In genomic region chr6:43301081-43301870, GRCh38 we compare ENCODE assay signal across 27 cellular contexts. TPM values are rescaled to one million over a fixed set of nuclear protein-coding genes. Genes with fewer than 3 reads are reported as not detected.
"Had no signal": no experiment of that assay in that cellular context is flagged by ENCODE, and none has a peak within 500 bp of the region (broad histone marks: within the 10 kb centered on the region; RNA-seq: fewer than 3 reads in every experiment).

No MANE protein-coding gene starts in this region.

- H3K4me1 ChIP-seq: adrenal gland, tibial artery had no signal

- ATAC-seq: activated CD8-positive, alpha-beta memory T cell treated with anti-CD3 and anti-CD28 coated beads, Interleukin-2, amount 10 ng/mL, durations not matched to agents 7 days and 5 days; activated CD8-positive, alpha-beta T cell treated with anti-CD3 and anti-CD28 coated beads for 36 hours; effector memory CD8-positive, alpha-beta T cell; naive thymus-derived CD8-positive, alpha-beta T cell; right cardiac atrium; stimulated activated naive CD8-positive, alpha-beta T cell treated with anti-CD3 and anti-CD28 coated beads, Interleukin-15, amount 100 ng/mL, for 72 hours had no signal

- H3K9me3 ChIP-seq: adrenal gland, esophagus muscularis mucosa, ovary, tibial artery had no signal

- H3K27ac Mint-ChIP-seq: activated CD8-positive, alpha-beta memory T cell treated with anti-CD3 and anti-CD28 coated beads, Interleukin-2, amount 10 ng/mL, durations not matched to agents 7 days and 5 days; activated CD8-positive, alpha-beta T cell treated with anti-CD3 and anti-CD28 coated beads for 36 hours; activated naive CD8-positive, alpha-beta T cell; activated T-helper 1 cell treated with anti-CD3 and anti-CD28 coated beads, Interleukin-12 subunit alpha, Interleukin-12 subunit beta, Interleukin-2, Interleukin-4 antibody, amounts not matched to agents 30 ng/mL and 10 ng/mL and 1 ng/mL, durations not matched to agents 14 hours and 24 hours and 36 hours; effector memory CD8-positive, alpha-beta T cell; mesothelial cell of epicardium; naive thymus-derived CD8-positive, alpha-beta T cell; stimulated activated naive CD8-positive, alpha-beta T cell treated with anti-CD3 and anti-CD28 coated beads, Interleukin-15, amount 100 ng/mL, for 72 hours had no signal

- H3K4me3 ChIP-seq: adrenal gland, esophagus muscularis mucosa, hepatocyte, lung, ovary, tibial artery had no signal

- H3K4me3 Mint-ChIP-seq: activated CD8-positive, alpha-beta memory T cell treated with anti-CD3 and anti-CD28 coated beads, Interleukin-2, amount 10 ng/mL, durations not matched to agents 7 days and 5 days; activated CD8-positive, alpha-beta T cell treated with anti-CD3 and anti-CD28 coated beads for 36 hours; activated naive CD8-positive, alpha-beta T cell; activated T-helper 1 cell treated with anti-CD3 and anti-CD28 coated beads, Interleukin-12 subunit alpha, Interleukin-12 subunit beta, Interleukin-2, Interleukin-4 antibody, amounts not matched to agents 30 ng/mL and 10 ng/mL and 1 ng/mL, durations not matched to agents 14 hours and 24 hours and 36 hours; effector memory CD8-positive, alpha-beta T cell; mesothelial cell of epicardium; naive thymus-derived CD8-positive, alpha-beta T cell; stimulated activated naive CD8-positive, alpha-beta T cell treated with anti-CD3 and anti-CD28 coated beads, Interleukin-15, amount 100 ng/mL, for 72 hours had no signal

- H3K36me3 Mint-ChIP-seq: activated CD8-positive, alpha-beta memory T cell treated with anti-CD3 and anti-CD28 coated beads, Interleukin-2, amount 10 ng/mL, durations not matched to agents 7 days and 5 days; activated naive CD8-positive, alpha-beta T cell; mesothelial cell of epicardium; naive thymus-derived CD8-positive, alpha-beta T cell had no signal

- H3K27ac ChIP-seq: adrenal gland, esophagus muscularis mucosa, hepatocyte, ovary, tibial artery had no signal

- H3K4me1 Mint-ChIP-seq: activated CD8-positive, alpha-beta memory T cell treated with anti-CD3 and anti-CD28 coated beads, Interleukin-2, amount 10 ng/mL, durations not matched to agents 7 days and 5 days; mesothelial cell of epicardium; stimulated activated naive CD8-positive, alpha-beta T cell treated with anti-CD3 and anti-CD28 coated beads, Interleukin-15, amount 100 ng/mL, for 72 hours had no signal

- H3K36me3 ChIP-seq: adrenal gland, esophagus muscularis mucosa, ovary, tibial artery had no signal

- H3K9me3 Mint-ChIP-seq: activated CD8-positive, alpha-beta T cell treated with anti-CD3 and anti-CD28 coated beads for 36 hours; activated T-helper 1 cell treated with anti-CD3 and anti-CD28 coated beads, Interleukin-12 subunit alpha, Interleukin-12 subunit beta, Interleukin-2, Interleukin-4 antibody, amounts not matched to agents 30 ng/mL and 10 ng/mL and 1 ng/mL, durations not matched to agents 14 hours and 24 hours and 36 hours; effector memory CD8-positive, alpha-beta T cell; mesothelial cell of epicardium; naive thymus-derived CD8-positive, alpha-beta T cell; stimulated activated naive CD8-positive, alpha-beta T cell treated with anti-CD3 and anti-CD28 coated beads, Interleukin-15, amount 100 ng/mL, for 72 hours had no signal

- H3K27me3 ChIP-seq: adrenal gland, hepatocyte, ovary had no signal

- DNase-seq: activated CD4-positive, alpha-beta T cell treated with anti-CD3 and anti-CD28 coated beads for 48 hours; activated CD8-positive, alpha-beta memory T cell treated with anti-CD3 and anti-CD28 coated beads, Interleukin-2, amount 10 ng/mL, durations not matched to agents 7 days and 5 days; activated CD8-positive, alpha-beta T cell treated with anti-CD3 and anti-CD28 coated beads for 36 hours; activated T-cell treated with anti-CD3 and anti-CD28 coated beads for 4 hours; central memory CD4-positive, alpha-beta T cell; effector memory CD8-positive, alpha-beta T cell; glutamatergic neuron; naive thymus-derived CD8-positive, alpha-beta T cell; ovary; right cardiac atrium; stimulated activated CD4-positive, alpha-beta T cell treated with anti-CD3 and anti-CD28 coated beads, Interleukin-1b, Interleukin-23, amount 100 ng/mL, for 48 hours; tibial artery had no signal

RNA-seq across cellular contexts. Expression of gene SLC22A7, which starts 3.2 kb away (rescaled TPM):
- total RNA-seq: activated CD8-positive, alpha-beta memory T cell treated with anti-CD3 and anti-CD28 coated beads, Interleukin-2, amount 10 ng/mL, durations not matched to agents 7 days and 5 days; activated CD8-positive, alpha-beta T cell treated with anti-CD3 and anti-CD28 coated beads for 36 hours; activated T-helper 1 cell treated with anti-CD3 and anti-CD28 coated beads, Interleukin-12 subunit alpha, Interleukin-12 subunit beta, Interleukin-2, Interleukin-4 antibody, amounts not matched to agents 30 ng/mL and 10 ng/mL and 1 ng/mL, durations not matched to agents 14 hours and 24 hours and 36 hours; astrocyte; dermis microvascular lymphatic vessel endothelial cell; endothelial cell of umbilical vein; esophagus muscularis mucosa; lung; mesothelial cell of epicardium; naive thymus-derived CD8-positive, alpha-beta T cell; pulmonary artery endothelial cell; right cardiac atrium; skeletal muscle tissue; T-helper 2 cell treated with Interferon-gamma antibody and Interleukin-4, amounts not matched to agents 100 ng/mL and 5 ng/mL, for 36 hours; urinary bladder had no signal

RNA-seq across cellular contexts. Expression of gene CRIP3, which starts 7.3 kb away (rescaled TPM):
- total RNA-seq: activated T-helper 1 cell treated with anti-CD3 and anti-CD28 coated beads, Interleukin-12 subunit alpha, Interleukin-12 subunit beta, Interleukin-2, Interleukin-4 antibody, amounts not matched to agents 30 ng/mL and 10 ng/mL and 1 ng/mL, durations not matched to agents 14 hours and 24 hours and 36 hours; astrocyte; dermis microvascular lymphatic vessel endothelial cell; endothelial cell of umbilical vein; esophagus muscularis mucosa; pulmonary artery endothelial cell had no signal

RNA-seq across cellular contexts. Expression of gene TTBK1, which starts 58.0 kb away (rescaled TPM):
- total RNA-seq: dermis microvascular lymphatic vessel endothelial cell; endothelial cell of umbilical vein; naive thymus-derived CD8-positive, alpha-beta T cell; skeletal muscle tissue had no signal
